7 cellular contexts compared by ENCODE assay signal in genomic region chr12:109899783-109900751, GRCh38. TPM values are rescaled to one million over a fixed set of nuclear protein-coding genes. Genes with fewer than 3 reads are reported as not detected.
DNase-seq lines count a peak whose midpoint lies in the region; ATAC-seq and TF ChIP-seq lines count a peak whose summit lies in the region.

Gene TCHP (plus strand): TSS chr12:109900274. CDS start chr12:109903027, 2,753 bp downstream.

- H3K4me3 Mint-ChIP-seq in activated B cell treated with CpG ODN at 0.5 μM for 24 hours = peak within 1 kb of the TSS; percentile 99

- H3K9me3 ChIP-seq in spleen = no peaks in the 10 kb centered on the region

- no peaks in the 10 kb centered on the region for H3K27me3 Mint-ChIP-seq in activated B cell treated with CpG ODN at 0.5 μM for 24 hours

- peak in 1 of 3 donors; percentile 48 for TF ChIP-seq POLR2A in spleen (IDR thresholded peaks at IDR 0.05)

- DNase-seq in NCI-H2227 treated with DMSO at 0.1 percent for 48 hours (lab: John Stamatoyannopoulos, UW) (peak; percentile 80), activated B cell treated with CpG ODN at 0.5 μM for 24 hours (peak; percentile 67), caudate nucleus (lab: John Stamatoyannopoulos, UW) (peak in 60 of 61 donors; percentile 14 to 90 (median 76)), inferior parietal cortex (ENCODE audit: extremely low spot score) (peak; percentile 91), spleen (peak; percentile 96)

- H3K27ac ChIP-seq in caudate nucleus (ENCODE audit: low read depth, low read length) = peak within 1 kb of the TSS; percentile 74
- peak within 1 kb of the TSS; percentile 66 to 90 (median 85) for H3K27ac ChIP-seq in spleen

- H3K27me3 ChIP-seq in spleen (replicated peaks in 1 of 7) = no peaks in the 10 kb centered on the region

- POLR2A ChIA-PET in activated B cell treated with CpG ODN at 0.5 μM for 24 hours (lab: Charles Lee) = interaction anchor here (0.6 to 1.6 kb wide), 5 partner anchors 12 to 531 kb away, joined by 3 to 12 read pairs (median 3); partner anchors contain the start of genes GIT2 and GLTP

- H3K4me3 ChIP-seq in spleen = peak within 1 kb of the TSS; percentile 73 to 97 (median 91)

- CTCF ChIA-PET in activated B cell treated with CpG ODN at 0.5 μM for 24 hours (lab: Charles Lee) = interaction anchor here (1.0 kb wide), 1 partner anchor 12 kb away, joined by 4 read pairs; no protein-coding TSS in a partner anchor

- H3K4me1 ChIP-seq in spleen = peaks cover 13 to 42% (median 31%) of the 10 kb centered on the region in 6 donors

- H3K4me1 Mint-ChIP-seq in activated B cell treated with CpG ODN at 0.5 μM for 24 hours = peaks cover 29% of the 10 kb centered on the region

- H3K36me3 Mint-ChIP-seq in activated B cell treated with CpG ODN at 0.5 μM for 24 hours (ENCODE audit: low read depth) = peaks cover 21% of the 10 kb centered on the region

- TF ChIP-seq CTCF in activated B cell treated with CpG ODN at 0.5 μM for 24 hours (IDR thresholded peaks at IDR 0.05) (no peak), spleen (IDR thresholded peaks at IDR 0.05 in 8 of 11, conservative IDR thresholded peaks at IDR 0.05 in 3 of 11) (peak in 8 of 11 experiments; percentile 10 to 42 (median 32))

- H3K36me3 ChIP-seq in spleen = peaks cover 2 to 28% (median 24%) of the 10 kb centered on the region in 6 donors

- 1 to 3% (median 2%) methylated on average over 37 to 69 of the region's 69 CpGs for WGBS in spleen, 5 donors

- ATAC-seq in GM18511 (IDR thresholded peaks at IDR 0.05; ENCODE audit: unreplicated experiment) (peak; percentile 87), HG03108 (IDR thresholded peaks at IDR 0.05; ENCODE audit: unreplicated experiment) (peak; percentile 61), activated B cell treated with CpG ODN at 0.5 μM for 24 hours (ENCODE audit: low read depth) (peak; percentile 93)

- intact Hi-C loops in activated B cell treated with CpG ODN at 0.5 μM for 24 hours (cut with micrococcal nuclease) = loop anchor here (1.0 to 5.0 kb wide), 4 partner anchors 12 to 188 kb away; partner anchors contain the start of genes FAM222A and GLTP
- intact Hi-C loops in spleen (cut with DNase I; ENCODE audit: low total_unique reads) = no loop called here

- no peaks in the 10 kb centered on the region for H3K9me3 Mint-ChIP-seq in activated B cell treated with CpG ODN at 0.5 μM for 24 hours

- H3K27ac Mint-ChIP-seq in activated B cell treated with CpG ODN at 0.5 μM for 24 hours = peak within 1 kb of the TSS; percentile 96

RNA-seq across cellular contexts. Expression of gene TCHP, which starts in this region (rescaled TPM):
- total RNA-seq in activated B cell treated with CpG ODN at 0.5 μM for 24 hours (26.0 and 28.3 TPM in 2 replicates), spleen (10 to 100 TPM; 21.8 to 35.9 (median 29.0) TPM)
- polyA plus RNA-seq in spleen = 10 to 100 TPM in 1 of 3 donors, 1 to 10 TPM in 2; 7.3 to 12.5 (median 7.6) TPM

Comparison
In these comparisons a context has a peak if more than half of its experiments do, and no peak if none do; other contexts are left out.
1. Peak in every context shown above with its lines: DNase-seq, ATAC-seq, H3K4me3 ChIP-seq and H3K27ac ChIP-seq.